9 cellular contexts compared by ENCODE assay signal in genomic region chr1:109214695-109215623, GRCh38. TPM values are rescaled to one million over a fixed set of nuclear protein-coding genes. Genes with fewer than 3 reads are reported as not detected.
DNase-seq lines count a peak whose midpoint lies in the region; ATAC-seq, FAIRE-seq and TF ChIP-seq lines count a peak whose summit lies in the region.
"Had no signal": no experiment of that assay in that cellular context is flagged by ENCODE, and none has a peak within 500 bp of the region (broad histone marks: within the 10 kb centered on the region; RNA-seq: fewer than 3 reads in every experiment).

No MANE protein-coding gene starts in this region.

- DNase-seq in D721Med (ENCODE audit: insufficient read length, low spot score) (peak; percentile 41), HT-29 (ENCODE audit: low spot score) (peak; percentile 62), NT2/D1 (ENCODE audit: low read depth, low spot score) (no peak), frontal cortex (ENCODE audit: low spot score in 2 of 2) (peak; percentile 40 to 58), osteoblast (ENCODE audit: insufficient read length, low spot score, missing footprints) (peak; percentile 82)
- DNase-seq in activated effector memory CD4-positive, alpha-beta T cell treated with Interleukin-2 at 50 U/mL for 16 hours = peak; percentile 6

- no peak for FAIRE-seq in D721Med (lab: Jason Lieb, UNC)
- FAIRE-seq in frontal cortex (lab: Jason Lieb, UNC) = no peak
- FAIRE-seq: TTC549 had no signal

- no peak for TF ChIP-seq CTCF in D721Med (IDR thresholded peaks at IDR 0.05; ENCODE audit: insufficient read depth, missing control alignments)
- no peak for TF ChIP-seq CTCF in osteoblast (IDR thresholded peaks at IDR 0.05; ENCODE audit: extremely low read depth, low read depth, low read length)

- H3K9me3 ChIP-seq in NT2/D1 (ENCODE audit: insufficient read depth, low read length) (no peaks in the 10 kb centered on the region), osteoblast (ENCODE audit: low read depth, low read length) (no peaks in the 10 kb centered on the region)

- H3K4me2 ChIP-seq in osteoblast (ENCODE audit: insufficient read depth, low read length) = peak overlapping the region; percentile 85

- H4K20me1 ChIP-seq in osteoblast (ENCODE audit: insufficient read depth, low read length) = peaks cover 30% of the 10 kb centered on the region

- no peaks in the 10 kb centered on the region for H3K27me3 ChIP-seq in NT2/D1 (ENCODE audit: insufficient read depth, insufficient read length)
- no peaks in the 10 kb centered on the region for H3K27me3 ChIP-seq in osteoblast (ENCODE audit: insufficient read depth, low read length)

- H3K79me2 ChIP-seq in osteoblast (ENCODE audit: insufficient read depth, low read length) = peaks cover 58% of the 10 kb centered on the region

- ATAC-seq in HG03378 (IDR thresholded peaks at IDR 0.05; ENCODE audit: unreplicated experiment) = no peak
- no peak for ATAC-seq in HG03045 (IDR thresholded peaks at IDR 0.05; ENCODE audit: unreplicated experiment)

- H3K36me3 ChIP-seq in NT2/D1 (ENCODE audit: insufficient read depth, insufficient read length, low read length) = peaks cover 23% of the 10 kb centered on the region
- peaks cover 14% of the 10 kb centered on the region for H3K36me3 ChIP-seq in osteoblast (ENCODE audit: insufficient read depth, low read length)

- H3K4me1 ChIP-seq in NT2/D1 (ENCODE audit: insufficient read depth, insufficient read length) = no peaks in the 10 kb centered on the region
- peaks cover 21% of the 10 kb centered on the region for H3K4me1 ChIP-seq in osteoblast (ENCODE audit: insufficient read depth, low read length)

- peak overlapping the region; percentile 93 for H3K27ac ChIP-seq in osteoblast (ENCODE audit: low read depth, low read length)

- peak overlapping the region; percentile 99 for H3K9ac ChIP-seq in NT2/D1 (ENCODE audit: insufficient read length, low read depth)

- peak overlapping the region; percentile 100 for H3K4me3 ChIP-seq in NT2/D1 (ENCODE audit: insufficient read length, low read depth)
- H3K4me3 ChIP-seq in osteoblast (ENCODE audit: insufficient read depth, low read length) = peak overlapping the region; percentile 99

- peak overlapping the region; percentile 99 for H2AFZ ChIP-seq in osteoblast (ENCODE audit: low read length)

RNA-seq across cellular contexts. Expression of gene SARS1, which starts 1.2 kb away (rescaled TPM):
- 109 and 125 TPM in 2 replicates for total RNA-seq in HT-29 (2014; rRNA removed; shearing (Covaris generic))
- total RNA-seq in frontal cortex (162 TPM), osteoblast (361 and 392 TPM in 2 replicates)

RNA-seq across cellular contexts. Expression of gene CELSR2, which starts 34.4 kb away (rescaled TPM):
- 1.1 and 1.4 TPM in 2 replicates for total RNA-seq in HT-29 (2014; rRNA removed; shearing (Covaris generic))
- total RNA-seq in frontal cortex (27.3 TPM), osteoblast (1.4 and 1.5 TPM in 2 replicates)

Comparison
In these comparisons a context has a peak if more than half of its experiments do, and no peak if none do; other contexts are left out.
1. RNA of gene CELSR2, which starts 34.4 kb away (total RNA-seq): 27.3 TPM in frontal cortex (single experiment); 1.1 to 1.4 TPM in HT-29 and 1.4 to 1.5 TPM in osteoblast; every median in the first group is over 10 times any median in the second.